Comparison of ENCODE assay signal across 26 cellular contexts in the genomic region with DNA sequence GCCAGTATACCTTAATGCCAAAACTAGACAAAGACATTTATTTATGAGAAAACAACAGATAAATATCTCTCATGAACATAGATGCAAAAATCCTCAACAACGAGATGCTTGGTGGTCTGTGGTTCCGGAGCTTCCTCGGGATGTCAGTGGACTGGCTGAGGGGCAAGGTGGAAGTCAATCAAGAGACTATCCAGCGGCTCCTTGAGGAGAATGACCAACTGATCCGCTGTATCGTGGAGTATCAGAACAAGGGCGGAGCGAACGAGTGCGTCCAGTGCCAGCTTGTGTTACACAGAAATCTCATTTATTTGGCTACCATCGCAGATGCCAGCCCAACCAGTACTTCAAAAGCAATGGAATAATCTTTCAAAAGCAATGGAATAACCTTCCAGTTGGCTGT.
"Had no signal": no experiment of that assay in that cellular context is flagged by ENCODE, and none has a peak within 500 bp of the region (broad histone marks: within the 10 kb centered on the region; RNA-seq: fewer than 3 reads in every experiment).

No MANE protein-coding gene starts in this region.

- H3K9me3 Mint-ChIP-seq: dendritic cell treated with granulocyte-macrophage colony-stimulating factor and Interleukin-4, amounts not matched to agents 40 ng/mL and 50 ng/mL, for 4 days; effector memory CD8-positive, alpha-beta T cell; endodermal cell had no signal

- ATAC-seq: effector memory CD8-positive, alpha-beta T cell; esophagus mucosa; gastrocnemius medialis; heart right ventricle; left cardiac atrium; left lung; left ventricle myocardium superior; lower lobe of right lung had no signal

- H3K4me3 Mint-ChIP-seq: dendritic cell treated with granulocyte-macrophage colony-stimulating factor and Interleukin-4, amounts not matched to agents 40 ng/mL and 50 ng/mL, for 4 days; effector memory CD8-positive, alpha-beta T cell; endodermal cell had no signal

- FAIRE-seq: endometrium, islet of Langerhans, keratinocyte had no signal

- DNase-seq: colonic mucosa; cortex of kidney; effector CD8-positive, alpha-beta T cell; effector memory CD8-positive, alpha-beta T cell; endodermal cell; erythroblast; esophagus squamous epithelium; foreskin fibroblast; foreskin melanocyte; gastrocnemius medialis; glutamatergic neuron; head of caudate nucleus; heart right ventricle; hippocampal formation; left cardiac atrium; left lung; left ventricle myocardium superior; lower lobe of right lung; mesenchymal stem cell; midbrain had no signal

- H3K4me3 ChIP-seq: colonic mucosa, esophagus squamous epithelium, gastrocnemius medialis, heart right ventricle, left lung, lower lobe of right lung had no signal

- H3K9me3 ChIP-seq: colonic mucosa, esophagus squamous epithelium, gastrocnemius medialis, heart right ventricle, left lung, lower lobe of right lung had no signal

- H3K27ac Mint-ChIP-seq: dendritic cell treated with granulocyte-macrophage colony-stimulating factor and Interleukin-4, amounts not matched to agents 40 ng/mL and 50 ng/mL, for 4 days; effector memory CD8-positive, alpha-beta T cell; endodermal cell had no signal

- H3K27ac ChIP-seq: colonic mucosa, epithelial cell of prostate, esophagus squamous epithelium, gastrocnemius medialis, heart right ventricle, left lung, lower lobe of right lung had no signal

- H3K36me3 ChIP-seq: colonic mucosa, esophagus squamous epithelium, gastrocnemius medialis, heart right ventricle, left lung, lower lobe of right lung had no signal

- H3K27me3 ChIP-seq: colonic mucosa, esophagus squamous epithelium, gastrocnemius medialis, heart right ventricle, left lung had no signal

- H3K4me1 ChIP-seq: colonic mucosa, esophagus squamous epithelium, gastrocnemius medialis, heart right ventricle, left lung, lower lobe of right lung had no signal
